ENCODE assay signal across 7 cellular contexts in genomic region chr5:119075269-119075668, GRCh38. TPM values are rescaled to one million over a fixed set of nuclear protein-coding genes. Genes with fewer than 3 reads are reported as not detected.
DNase-seq lines count a peak whose midpoint lies in the region; ATAC-seq, FAIRE-seq and TF ChIP-seq lines count a peak whose summit lies in the region.
"Not testable (repeated sequence)": the region's sequence is repeated elsewhere in the genome, so short reads cannot be mapped to it uniquely, and the experiment has no call there.

No MANE protein-coding gene starts in this region.

- CTCF ChIA-PET in activated CD4-positive, alpha-beta memory T cell treated with anti-CD3 and anti-CD28 coated beads for 36 hours (lab: Charles Lee) = interaction anchor here (1.3 kb wide), 1 partner anchor 88 kb away, joined by 3 read pairs; no protein-coding TSS in a partner anchor
- CTCF ChIA-PET in K562 (lab: Yijun Ruan, JAX; ENCODE audit: low intra/inter-chr PET ratio) = not testable (repeated sequence)

- H3K9me2 ChIP-seq in Karpas-422 (replicated peaks; ENCODE audit: insufficient read depth, low read length) = not testable (repeated sequence)

- FAIRE-seq in K562 (lab: Jason Lieb, UNC) = not testable (repeated sequence)

- not testable (repeated sequence) for ATAC-seq in T-helper 17 cell, K562

- POLR2A ChIA-PET in activated CD4-positive, alpha-beta memory T cell treated with anti-CD3 and anti-CD28 coated beads for 36 hours (lab: Charles Lee) = not testable (repeated sequence)
- POLR2A ChIA-PET in K562 (lab: Yijun Ruan, JAX) = interaction anchor here (0.6 to 1.0 kb wide), 3 partner anchors 11 to 22 kb away, joined by 3 to 4 read pairs (median 3); no protein-coding TSS in a partner anchor

- not testable (repeated sequence) for H4K20me1 ChIP-seq in Karpas-422 (ENCODE audit: insufficient read depth, low read depth, low read length); K562 (replicated peaks; ENCODE audit: control insufficient read depth, insufficient read depth, low read length)

- H3K4me3 ChIP-seq in Karpas-422 (ENCODE audit: low read length); K562: not testable (repeated sequence)

- intact Hi-C loops in activated CD4-positive, alpha-beta memory T cell treated with anti-CD3 and anti-CD28 coated beads for 36 hours (cut with micrococcal nuclease) = not testable (repeated sequence)
- intact Hi-C loops in K562 (cut with micrococcal nuclease) = loop anchor here (10.0 kb wide), 2 partner anchors 190 to 1440 kb away; no protein-coding TSS in a partner anchor

- H3K27me3 ChIP-seq in Karpas-422 (ENCODE audit: low read length); K562 (ENCODE audit: control insufficient read depth in 2 of 2, insufficient read depth in 2 of 2, low read length in 2 of 2): not testable (repeated sequence)

- H2AFZ ChIP-seq in Karpas-422 (ENCODE audit: low read length); K562 (ENCODE audit: low read depth, low read length): not testable (repeated sequence)

- H3K9ac ChIP-seq in Karpas-422 (ENCODE audit: low read length); K562 (ENCODE audit: insufficient read depth in 1 of 2, low read depth in 2 of 2, low read length in 2 of 2): not testable (repeated sequence)

- H3K79me2 ChIP-seq in Karpas-422 (ENCODE audit: low read length) (peaks cover 82% of the 10 kb centered on the region), K562 (ENCODE audit: control insufficient read depth, insufficient read depth, low read length) (peaks cover 91% of the 10 kb centered on the region)

- not testable (repeated sequence) for BruUV-seq in K562 (replicated peaks; lab: Mats Ljungman, UMichigan)

- not testable (repeated sequence) for TF ChIP-seq EP300 in K562 (IDR thresholded peaks at IDR 0.05; ENCODE audit: low read length)

- in situ Hi-C loops in K562 (cut with MboI) = not testable (repeated sequence)

- TF ChIP-seq RAD21 in K562 (CRISPR knock-in tag; conservative IDR thresholded peaks at IDR 0.05 in 1 of 2, IDR thresholded peaks at IDR 0.05 in 1 of 2) = not testable (repeated sequence)

- H3K9me1 ChIP-seq in K562 (ENCODE audit: control insufficient read depth, insufficient read depth, low read length) = not testable (repeated sequence)

- H3K9me3 Mint-ChIP-seq in activated CD4-positive, alpha-beta memory T cell treated with anti-CD3 and anti-CD28 coated beads for 36 hours = not testable (repeated sequence)

- not testable (repeated sequence) for H3K36me3 ChIP-seq in Karpas-422 (ENCODE audit: insufficient read depth, low read length); K562 (ENCODE audit: control insufficient read depth, insufficient read depth, low read length)

- not testable (repeated sequence) for H3K36me3 Mint-ChIP-seq in T-helper 17 cell (ENCODE audit: low read depth); activated CD4-positive, alpha-beta memory T cell treated with anti-CD3 and anti-CD28 coated beads for 36 hours

- not testable (repeated sequence) for H3K4me3 Mint-ChIP-seq in T-helper 17 cell; activated CD4-positive, alpha-beta memory T cell treated with anti-CD3 and anti-CD28 coated beads for 36 hours

- peak overlapping the region; percentile 53 for H3K4me2 ChIP-seq in Karpas-422 (ENCODE audit: low read depth, low read length, poor library complexity, severe bottlenecking)
- not testable (repeated sequence) for H3K4me2 ChIP-seq in K562 (ENCODE audit: insufficient read depth, low read length)

- TF ChIP-seq POLR2A in K562 (conservative IDR thresholded peaks at IDR 0.05) = not testable (repeated sequence)

- H3K4me1 ChIP-seq in Karpas-422 (ENCODE audit: low read length) = peaks cover 74% of the 10 kb centered on the region
- H3K4me1 ChIP-seq in K562 (replicated peaks in 1 of 2; ENCODE audit: control insufficient read depth in 2 of 2, insufficient read depth in 2 of 2, low read length in 2 of 2) = peaks cover 13 to 27% of the 10 kb centered on the region in 2 experiments; a peak in 4 of 5 replicates

- not testable (repeated sequence) for TF ChIP-seq CTCF in K562 (IDR thresholded peaks at IDR 0.05 in 2 of 3, conservative IDR thresholded peaks at IDR 0.05 in 1 of 3; ENCODE audit: insufficient read depth in 2 of 3, low read depth in 1 of 3, low read length in 3 of 3)

- H3K9me3 ChIP-seq in Karpas-422 (ENCODE audit: low read length); T-helper 17 cell (ENCODE audit: control insufficient read depth, low read length, poor library complexity, severe bottlenecking); K562 (replicated peaks; ENCODE audit: control insufficient read depth, insufficient read depth, low read depth, low read length): not testable (repeated sequence)

- peaks cover 39% of the 10 kb centered on the region for H3K4me1 Mint-ChIP-seq in T-helper 17 cell
- H3K4me1 Mint-ChIP-seq in activated CD4-positive, alpha-beta memory T cell treated with anti-CD3 and anti-CD28 coated beads for 36 hours (ENCODE audit: low read depth) = peaks cover 65% of the 10 kb centered on the region

- 67% methylated on average over 12 of the region's 12 CpGs for WGBS in K562 (ENCODE audit: insufficient coverage, low coverage, missing lambda C conversion rate)

- H3K27ac Mint-ChIP-seq in T-helper 17 cell = peak overlapping the region; percentile 45
- not testable (repeated sequence) for H3K27ac Mint-ChIP-seq in activated CD4-positive, alpha-beta memory T cell treated with anti-CD3 and anti-CD28 coated beads for 36 hours

- H3K27ac ChIP-seq in Karpas-422 (ENCODE audit: low read length) = peak overlapping the region; percentile 88
- H3K27ac ChIP-seq in K562 (ENCODE audit: extremely low read depth, low read depth, low read length) = not testable (repeated sequence)

- not testable (repeated sequence) for H3K27me3 Mint-ChIP-seq in T-helper 17 cell; activated CD4-positive, alpha-beta memory T cell treated with anti-CD3 and anti-CD28 coated beads for 36 hours

- DNase-seq in Karpas-422, T-helper 17 cell: not testable (repeated sequence)
- peak; percentile 53 for DNase-seq in activated CD4-positive, alpha-beta memory T cell treated with anti-CD3 and anti-CD28 coated beads for 36 hours
- peak; percentile 64 for DNase-seq in activated effector memory CD4-positive, alpha-beta T cell treated with anti-CD3 and anti-CD28 coated beads, Interleukin-2, amount 50 U/mL, for 16 hours
- peak in 1 of 4 experiments; percentile 32 for DNase-seq in K562 (ENCODE audit: extremely low read depth in 1 of 4, low spot score in 3 of 4)
- DNase-seq in stimulated activated CD4-positive, alpha-beta T cell treated with anti-CD3 and anti-CD28 coated beads, Interleukin-4, amount 100 ng/mL, for 1 hour = peak; percentile 8
- DNase-seq in stimulated activated naive CD4-positive, alpha-beta T cell treated with Interleukin-2 at 50 U/mL for 16 hours (lab: John Stamatoyannopoulos, UW) = peak; percentile 0

TF ChIP-seq in K562, 482 proteins besides CTCF, POLR2A, EP300 and RAD21 (continues in another document):
- TF ChIP-seq ZBTB33 (CRISPR knock-in tag; IDR thresholded peaks at IDR 0.05) = peak; percentile 92
- peak in 1 of 2 experiments; percentile 40; a peak in 1 of 3 replicates for TF ChIP-seq CBX3 (IDR thresholded peaks at IDR 0.05; ENCODE audit: borderline replicate concordance in 1 of 2, low read length in 2 of 2)
- TF ChIP-seq NCOA1 (IDR thresholded peaks at IDR 0.05; ENCODE audit: low read depth) = 0 out of 2 replicates have a peak, but pooled peaks have one; percentile 13
- TF ChIP-seq TRIM24 (IDR thresholded peaks at IDR 0.05) = peak in 1 of 2 experiments; percentile 62; a peak in 1 of 4 replicates
- peak in 1 of 2 experiments; percentile 24; a peak in 1 of 4 replicates for TF ChIP-seq HDAC1 (IDR thresholded peaks at IDR 0.05)

RNA-seq across cellular contexts. Expression of gene DMXL1, which starts 4.4 kb away (rescaled TPM):
- 37.6 and 107 TPM in 2 replicates for total RNA-seq in Karpas-422 (2014; rRNA removed; shearing (Covaris generic); ENCODE audit: low replicate concordance)
- 10 to 100 TPM; 28.9 to 38.3 TPM for total RNA-seq in T-helper 17 cell
- 10 to 100 TPM; 24.2 to 26.9 TPM for total RNA-seq in activated CD4-positive, alpha-beta memory T cell treated with anti-CD3 and anti-CD28 coated beads for 36 hours
- 87.5 and 343 TPM in 2 replicates for total RNA-seq in K562 (2011; cell fraction: chromatin; rRNA removed; ENCODE audit: low replicate concordance)
- 30.5 and 36.2 TPM in 2 replicates for total RNA-seq in K562 (2011; cell fraction: nucleolus; rRNA removed)
- total RNA-seq in K562 (2011; cell fraction: nucleoplasm; rRNA removed) = 57.3 and 63.4 TPM in 2 replicates
- total RNA-seq in K562 (2014; rRNA removed) = 22.9 and 23.8 TPM in 2 replicates
- 40.3 and 48.6 TPM in 2 replicates for total RNA-seq in K562 (2014; rRNA removed; fragmentation: Illumina TruSeq; extraction: Trizol)
- 35.2 and 37.2 TPM in 2 replicates for total RNA-seq in K562 (2015; rRNA removed; fragmentation: Illumina TruSeq; extraction: Trizol)
- 32.3 and 33.9 TPM in 2 replicates for total RNA-seq in K562 (2021)
- polyA plus RNA-seq in K562 (2011; rRNA removed) = 36.9 and 37.0 TPM in 2 replicates
- polyA plus RNA-seq in K562 (2011; cell fraction: cytosol; rRNA removed) = 5.8 and 10.7 TPM in 2 replicates
- polyA plus RNA-seq in K562 (2011; cell fraction: nucleus; rRNA removed) = 33.7 and 57.8 TPM in 2 replicates
- polyA plus RNA-seq in K562 (2012) = 14.0 and 28.4 TPM in 2 replicates
- polyA plus RNA-seq in K562 (2014; fragmentation: Illumina TruSeq; extraction: Trizol) = 22.5 and 30.6 TPM in 2 replicates
- polyA plus RNA-seq in K562 (2014; fragmentation: Nextera tagmentation; extraction: Ambion mirVana) = 1 to 10 TPM; 8.3 to 8.6 TPM
- 17.6 and 20.3 TPM in 2 replicates for polyA plus RNA-seq in K562 (2014; rRNA removed)
- 97.6 and 133 TPM in 2 replicates for polyA minus RNA-seq in K562 (2011; rRNA and poly(A)+ RNA removed)
- polyA minus RNA-seq in K562 (2011; cell fraction: cytosol; rRNA and poly(A)+ RNA removed) = 26.8 and 32.4 TPM in 2 replicates
- polyA minus RNA-seq in K562 (2011; cell fraction: nucleus; rRNA and poly(A)+ RNA removed) = 96.9 and 165 TPM in 2 replicates
